9 cellular contexts compared by ENCODE assay signal in the genomic region with DNA sequence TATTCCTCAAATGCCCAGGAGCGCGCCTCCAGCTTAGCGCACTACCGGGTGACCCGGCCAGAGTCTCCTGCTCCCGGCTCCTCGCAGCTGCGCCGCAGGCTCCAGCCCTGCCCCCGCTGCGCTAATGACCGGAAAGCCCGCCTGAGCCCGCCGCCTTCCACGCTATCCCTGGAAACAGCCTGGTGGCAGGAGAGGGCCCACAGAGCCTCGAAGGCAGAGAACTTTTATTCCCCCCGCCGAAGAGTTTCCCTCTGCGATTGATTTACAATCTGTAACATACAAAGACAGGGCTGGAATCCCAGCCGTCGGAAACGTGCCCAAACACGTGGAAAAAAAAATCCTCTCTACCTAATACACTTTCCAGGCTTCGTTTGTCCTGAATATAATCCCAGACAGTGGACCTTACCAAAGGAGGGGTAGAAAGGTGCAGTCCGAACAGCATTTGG.
DNase-seq lines count a peak whose midpoint lies in the region; ATAC-seq, FAIRE-seq and TF ChIP-seq lines count a peak whose summit lies in the region.
"Had no signal": no experiment of that assay in that cellular context is flagged by ENCODE, and none has a peak within 500 bp of the region (broad histone marks: within the 10 kb centered on the region; RNA-seq: fewer than 3 reads in every experiment).

No MANE protein-coding gene starts in this region.

- H3K27ac Mint-ChIP-seq in stimulated activated naive B cell treated with anti-CD40 and anti-IgM and Interleukin-4, amounts not matched to agents 10 μg/mL and 1 μg/mL and 100 μg/mL, for 72 hours = no peak overlapping the region

- no peak for FAIRE-seq in D721Med (lab: Jason Lieb, UNC)

- H3K27ac ChIP-seq in WERI-Rb-1 = no peak overlapping the region
- no peak overlapping the region for H3K27ac ChIP-seq in iPS-18a (ENCODE audit: low read length)
- H3K27ac ChIP-seq: BLaER1 treated with 17β-estradiol and CSF1 and Interleukin-3, amounts not matched to agents 10 nM and 100 nM had no signal

- H3K4me1 ChIP-seq in iPS-18a (ENCODE audit: control insufficient read depth, low read depth, low read length) = peaks cover 33% of the 10 kb centered on the region

- H3K4me1 Mint-ChIP-seq in stimulated activated naive B cell treated with anti-CD40 and anti-IgM and Interleukin-4, amounts not matched to agents 10 μg/mL and 1 μg/mL and 100 μg/mL, for 72 hours = peaks cover 23 to 44% of the 10 kb centered on the region in 2 donors

- H3K4me3 ChIP-seq in WERI-Rb-1 (ENCODE audit: low read depth, low read length) = peak overlapping the region; percentile 52
- peak overlapping the region; percentile 66 for H3K4me3 ChIP-seq in iPS-18a (ENCODE audit: low read length)

- H3K9ac ChIP-seq in iPS-18a (ENCODE audit: low read length) = peak overlapping the region; percentile 28
- H3K9ac ChIP-seq: BLaER1 treated with 17β-estradiol and CSF1 and Interleukin-3, amounts not matched to agents 10 nM and 100 nM had no signal

- DNase-seq in NCI-H82 (lab: John Stamatoyannopoulos, UW) (peak; percentile 42), NCI-H82 treated with DMSO at 0.1 percent for 48 hours (lab: John Stamatoyannopoulos, UW; ENCODE audit: unreplicated experiment) (no peak), WERI-Rb-1 (peak; percentile 73), D721Med (ENCODE audit: insufficient read length, low spot score) (no peak), glomerular visceral epithelial cell (ENCODE audit: extremely low spot score) (no peak), SHP77 treated with DMSO at 0.1 percent for 48 hours (lab: John Stamatoyannopoulos, UW) (no peak)
- DNase-seq in stimulated activated naive B cell treated with anti-CD40 and anti-IgM and Interleukin-4, amounts not matched to agents 10 μg/mL and 1 μg/mL and 100 μg/mL, for 72 hours = no peak

- no peak for ATAC-seq in stimulated activated naive B cell treated with anti-CD40 and anti-IgM and Interleukin-4, amounts not matched to agents 10 μg/mL and 1 μg/mL and 100 μg/mL, for 72 hours (replicated peaks)

- no peak for TF ChIP-seq CTCF in WERI-Rb-1 (IDR thresholded peaks at IDR 0.05; ENCODE audit: low read depth, low read length)
- no peak for TF ChIP-seq CTCF in D721Med (IDR thresholded peaks at IDR 0.05; ENCODE audit: insufficient read depth, missing control alignments)

- peak overlapping the region; percentile 41 to 78 for H3K4me3 Mint-ChIP-seq in stimulated activated naive B cell treated with anti-CD40 and anti-IgM and Interleukin-4, amounts not matched to agents 10 μg/mL and 1 μg/mL and 100 μg/mL, for 72 hours

- no peaks in the 10 kb centered on the region for H3K9me3 ChIP-seq in WERI-Rb-1 (ENCODE audit: severe bottlenecking)
- no peaks in the 10 kb centered on the region for H3K9me3 ChIP-seq in iPS-18a (ENCODE audit: control insufficient read depth, low read depth, low read length)
- H3K9me3 ChIP-seq: BLaER1 treated with 17β-estradiol and CSF1 and Interleukin-3, amounts not matched to agents 10 nM and 100 nM had no signal

- H3K36me3 ChIP-seq in WERI-Rb-1 (no peaks in the 10 kb centered on the region), iPS-18a (ENCODE audit: control insufficient read depth, low read depth, low read length) (no peaks in the 10 kb centered on the region)
- H3K36me3 ChIP-seq: BLaER1 treated with 17β-estradiol and CSF1 and Interleukin-3, amounts not matched to agents 10 nM and 100 nM had no signal

- H3K27me3 ChIP-seq in WERI-Rb-1 (ENCODE audit: insufficient read depth, low read depth, severe bottlenecking) (peaks cover 44% of the 10 kb centered on the region), iPS-18a (ENCODE audit: control insufficient read depth, insufficient read depth, low read length) (peaks cover 100% of the 10 kb centered on the region)

- no peaks in the 10 kb centered on the region for H3K36me3 Mint-ChIP-seq in stimulated activated naive B cell treated with anti-CD40 and anti-IgM and Interleukin-4, amounts not matched to agents 10 μg/mL and 1 μg/mL and 100 μg/mL, for 72 hours

- H3K9me3 Mint-ChIP-seq in stimulated activated naive B cell treated with anti-CD40 and anti-IgM and Interleukin-4, amounts not matched to agents 10 μg/mL and 1 μg/mL and 100 μg/mL, for 72 hours = no peaks in the 10 kb centered on the region

- H3K27me3 Mint-ChIP-seq in stimulated activated naive B cell treated with anti-CD40 and anti-IgM and Interleukin-4, amounts not matched to agents 10 μg/mL and 1 μg/mL and 100 μg/mL, for 72 hours = peaks cover 82 to 98% of the 10 kb centered on the region in 2 donors

Comparison
In these comparisons a context has a peak if more than half of its experiments do, and no peak if none do; other contexts are left out.
1. DNase-seq: peak in NCI-H82 (single experiment) and WERI-Rb-1 (single experiment); none in NCI-H82 treated with DMSO at 0.1 percent for 48 hours (single experiment), stimulated activated naive B cell treated with anti-CD40 and anti-IgM and Interleukin-4, amounts not matched to agents 10 μg/mL and 1 μg/mL and 100 μg/mL, for 72 hours (single experiment), D721Med (single experiment), glomerular visceral epithelial cell (single experiment) and SHP77 treated with DMSO at 0.1 percent for 48 hours (single experiment).